10 cellular contexts compared by ENCODE assay signal in genomic region chr10:132563485-132564248, GRCh38.
A peak's percentile ranks its signal among the peaks of the same experiment; 100 is the strongest.
DNase-seq lines count a peak whose midpoint lies in the region; ATAC-seq and TF ChIP-seq lines count a peak whose summit lies in the region.
"Had no signal": no experiment of that assay in that cellular context is flagged by ENCODE, and none has a peak within 500 bp of the region (broad histone marks: within the 10 kb centered on the region; RNA-seq: fewer than 3 reads in every experiment).

No MANE protein-coding gene starts in this region.

- H3K36me3 ChIP-seq in GM06990 (ENCODE audit: control insufficient read depth, insufficient read depth, low read length) (no peaks in the 10 kb centered on the region), brain microvascular endothelial cell (replicated peaks) (no peaks in the 10 kb centered on the region)

- DNase-seq in GM06990 (ENCODE audit: extremely low read depth, insufficient read length), result peak; percentile 75
- peak; percentile 17 for DNase-seq in brain microvascular endothelial cell
- DNase-seq in AG08395 (ENCODE audit: low spot score), result no peak
- DNase-seq in activated effector memory CD4-positive, alpha-beta T cell treated with anti-CD3 and anti-CD28 coated beads, Interleukin-2, amount 50 U/mL, for 16 hours, result no peak
- no peak for DNase-seq in activated CD4-positive, alpha-beta T cell treated with anti-CD3 and anti-CD28 coated beads for 1 hour
- no peak for DNase-seq in activated CD4-positive, CD25-positive, alpha-beta regulatory T cell (lab: John Stamatoyannopoulos, UW)
- DNase-seq: SHP77 treated with DMSO at 0.1 percent for 48 hours had no signal

- H3K4me3 ChIP-seq in GM06990 (replicated peaks; ENCODE audit: low read depth, low read length) (no peak overlapping the region), brain microvascular endothelial cell (ENCODE audit: low read depth, low read length) (no peak overlapping the region)

- in situ Hi-C loops in brain microvascular endothelial cell (cut with HindIII; ENCODE audit: low pct_ligation_motif_present, low sequenced_read_pairs), result no loop called here

- TF ChIP-seq CTCF in GM06990 (IDR thresholded peaks at IDR 0.05; ENCODE audit: insufficient read depth, low read length, poor library complexity, severe bottlenecking) (peak; percentile 24), brain microvascular endothelial cell (IDR thresholded peaks at IDR 0.05; ENCODE audit: low read depth, low read length, missing control alignments) (no peak)

- H3K27me3 ChIP-seq in GM06990 (replicated peaks; ENCODE audit: control insufficient read depth, insufficient read depth, low read length), result no peaks in the 10 kb centered on the region
- no peaks in the 10 kb centered on the region for H3K27me3 ChIP-seq in brain microvascular endothelial cell (replicated peaks)

- H3K27ac ChIP-seq in brain microvascular endothelial cell, result no peak overlapping the region

- ATAC-seq in GM19467 (IDR thresholded peaks at IDR 0.05; ENCODE audit: unreplicated experiment) (peak; percentile 79), HG03066 (IDR thresholded peaks at IDR 0.05; ENCODE audit: low read depth, unreplicated experiment) (peak; percentile 88)
- ATAC-seq: activated naive CD4-positive, alpha-beta T cell treated with anti-CD3 and anti-CD28 coated beads, Interleukin-2, amount 50 U/mL, for 72 hours had no signal

Comparison
In these comparisons a context has a peak if more than half of its experiments do, and no peak if none do; other contexts are left out.
1. DNase-seq: peak in GM06990 (single experiment) and brain microvascular endothelial cell (single experiment); none in AG08395 (single experiment), activated effector memory CD4-positive, alpha-beta T cell treated with anti-CD3 and anti-CD28 coated beads, Interleukin-2, amount 50 U/mL, for 16 hours (single experiment), activated CD4-positive, alpha-beta T cell treated with anti-CD3 and anti-CD28 coated beads for 1 hour (single experiment) and activated CD4-positive, CD25-positive, alpha-beta regulatory T cell (0 of 4).